Comparison of ENCODE assay signal across 17 cellular contexts in the genomic region with DNA sequence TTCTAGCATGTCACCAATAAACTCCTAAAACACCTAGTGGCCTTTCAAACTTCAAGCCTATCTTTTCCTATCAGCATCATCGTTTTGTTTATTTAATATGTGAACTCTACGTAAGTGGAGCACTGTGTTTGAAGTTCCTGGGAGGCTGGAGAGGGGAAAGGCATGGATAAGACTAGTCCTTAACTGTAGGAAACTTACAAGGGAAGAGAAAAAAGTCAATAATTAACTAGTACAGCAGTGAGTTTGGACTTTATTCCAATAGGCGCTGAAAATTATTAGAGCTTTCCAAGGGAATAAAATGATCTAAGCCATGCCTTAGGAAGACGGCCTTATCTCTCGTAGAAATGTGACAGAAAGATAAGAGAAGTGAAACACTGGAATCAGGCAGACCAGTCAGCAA.
"Had no signal": no experiment of that assay in that cellular context is flagged by ENCODE, and none has a peak within 500 bp of the region (broad histone marks: within the 10 kb centered on the region; RNA-seq: fewer than 3 reads in every experiment).

No MANE protein-coding gene starts in this region.

- ATAC-seq: heart right ventricle, left ventricle myocardium superior had no signal

- H3K4me1 ChIP-seq: heart right ventricle, sigmoid colon had no signal

- H3K9me3 ChIP-seq: heart right ventricle, sigmoid colon had no signal

- DNase-seq: activated CD4-positive, alpha-beta memory T cell treated with anti-CD3 and anti-CD28 coated beads for 36 hours; activated CD4-positive, alpha-beta T cell treated with anti-CD3 and anti-CD28 coated beads for 48 hours; activated CD4-positive, CD25-positive, alpha-beta regulatory T cell; activated naive CD4-positive, alpha-beta T cell treated with anti-CD3 and anti-CD28 coated beads for 36 hours; activated naive CD8-positive, alpha-beta T cell treated with anti-CD3 and anti-CD28 coated beads, Interleukin-2, amount 10 ng/mL, durations not matched to agents 7 days and 5 days; activated T-cell treated with anti-CD3 and anti-CD28 coated beads, Interleukin-2, amount 50 U/mL, for 48 hours; amniotic stem cell; cortex of kidney; erythroblast; foreskin fibroblast; heart right ventricle; left ventricle myocardium superior; occipital lobe; sigmoid colon; stimulated activated CD4-positive, alpha-beta T cell treated with anti-CD3 and anti-CD28 coated beads, Interleukin-4, amount 100 ng/mL, for 24 hours; stimulated activated naive CD4-positive, alpha-beta T cell treated with Interleukin-2 at 50 U/mL for 16 hours; T1000 had no signal

- H3K27me3 ChIP-seq: sigmoid colon had no signal

- H3K27ac ChIP-seq: heart right ventricle, sigmoid colon had no signal

- H3K4me3 ChIP-seq: heart right ventricle, sigmoid colon had no signal
